Comparison of ENCODE assay signal across 11 cellular contexts in genomic region chr21:38267991-38268858, GRCh38. TPM values are rescaled to one million over a fixed set of nuclear protein-coding genes. Genes with fewer than 3 reads are reported as not detected.
A peak's percentile ranks its signal among the peaks of the same experiment; 100 is the strongest.
DNase-seq lines count a peak whose midpoint lies in the region; ATAC-seq, FAIRE-seq and TF ChIP-seq lines count a peak whose summit lies in the region.
"Had no signal": no experiment of that assay in that cellular context is flagged by ENCODE, and none has a peak within 500 bp of the region (broad histone marks: within the 10 kb centered on the region; RNA-seq: fewer than 3 reads in every experiment).

No MANE protein-coding gene starts in this region.

- peak overlapping the region in 2 of 4 donors; percentile 25 to 44 for H3K27ac ChIP-seq in pancreas
- H3K27ac ChIP-seq: SK-N-MC had no signal

- no peak for TF ChIP-seq POLR2A in GM12892 (IDR thresholded peaks at IDR 0.05; ENCODE audit: low read depth, low read length)

- FAIRE-seq in GM12892 (lab: Jason Lieb, UNC) (peak; percentile 9), pancreas (lab: Jason Lieb, UNC) (no peak)

- no peak for DNase-seq in GM12892 (ENCODE audit: insufficient read length)
- DNase-seq in dermis blood vessel endothelial cell, result peak; percentile 32
- DNase-seq in pancreas, result peak in 1 of 6 donors; percentile 44
- no peak for DNase-seq in NCI-H146 treated with DMSO at 0.1 percent for 48 hours (lab: John Stamatoyannopoulos, UW; ENCODE audit: unreplicated experiment)
- DNase-seq in NCI-H187 (lab: John Stamatoyannopoulos, UW), result no peak
- DNase-seq: activated CD4-positive, alpha-beta memory T cell treated with anti-CD3 and anti-CD28 coated beads for 36 hours; heart right ventricle had no signal

- H3K4me1 ChIP-seq in pancreas, result peaks cover 0 to 11% (median 7%) of the 10 kb centered on the region in 3 donors

- H3K27me3 ChIP-seq in pancreas, result no peaks in the 10 kb centered on the region
- H3K27me3 ChIP-seq: heart right ventricle had no signal

- peaks cover 0 to 5% (median 0%) of the 10 kb centered on the region in 3 donors for H3K36me3 ChIP-seq in pancreas
- H3K36me3 ChIP-seq: heart right ventricle had no signal

- no peaks in the 10 kb centered on the region for H3K9me3 ChIP-seq in pancreas
- H3K9me3 ChIP-seq: heart right ventricle had no signal

- TF ChIP-seq CTCF in pancreas (IDR thresholded peaks at IDR 0.05), result no peak

- intact Hi-C loops in pancreas (cut with DNase I), result no loop called here

- H3K4me3 ChIP-seq in pancreas, result no peak overlapping the region
- H3K4me3 ChIP-seq: heart right ventricle, SK-N-MC had no signal

- 57 to 59% methylated on average over 5 of the region's 5 CpGs for WGBS in pancreas, 2 donors

- ATAC-seq in HG02870 (IDR thresholded peaks at IDR 0.05; ENCODE audit: unreplicated experiment), result peak; percentile 56
- ATAC-seq in pancreas, result peak; percentile 38 to 89 (median 75)
- ATAC-seq in GM19023 (IDR thresholded peaks at IDR 0.05; ENCODE audit: unreplicated experiment), result no peak
- ATAC-seq in GM21717 (IDR thresholded peaks at IDR 0.05; ENCODE audit: unreplicated experiment), result no peak
- ATAC-seq: heart right ventricle had no signal

RNA-seq across cellular contexts. Expression of gene KCNJ15, which starts 11.4 kb away (rescaled TPM):
- 0.57 TPM for polyA plus RNA-seq in GM12892 (2012; ENCODE audit: missing spikeins)
- 1.4 and 2.7 TPM in 2 replicates for total RNA-seq in dermis blood vessel endothelial cell
- total RNA-seq in pancreas, result 10 to 100 TPM; 16.9 to 48.7 (median 31.0) TPM
- 10 to 100 TPM; 20.0 to 45.7 TPM for polyA plus RNA-seq in pancreas

Comparison
In these comparisons a context has a peak if more than half of its experiments do, and no peak if none do; other contexts are left out.
1. ATAC-seq: peak in HG02870 (single experiment) and pancreas (4 of 4); none in GM19023 (single experiment) and GM21717 (single experiment).